8 cellular contexts compared by ENCODE assay signal in the genomic region with DNA sequence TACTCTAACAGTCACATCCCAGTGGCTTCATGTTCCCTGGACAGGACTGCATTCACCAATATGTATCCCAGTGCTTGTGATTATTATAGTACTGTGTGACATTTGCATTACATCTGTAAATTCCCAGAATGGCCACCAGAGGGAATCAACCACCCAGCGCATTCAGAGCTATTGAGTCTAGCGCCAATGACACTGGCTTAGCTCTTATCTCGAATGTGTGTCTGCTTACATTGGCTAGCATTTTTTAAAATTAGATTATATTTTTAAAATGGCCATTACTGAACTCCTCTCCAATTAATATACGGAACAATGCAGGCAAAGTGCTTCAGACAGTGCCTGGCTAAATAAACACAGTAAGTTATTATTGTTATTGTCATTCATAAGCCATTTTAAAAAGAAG. TPM values are rescaled to one million over a fixed set of nuclear protein-coding genes. Genes with fewer than 3 reads are reported as not detected.
DNase-seq lines count a peak whose midpoint lies in the region; ATAC-seq and TF ChIP-seq lines count a peak whose summit lies in the region.

No MANE protein-coding gene starts in this region.

- no peaks in the 10 kb centered on the region for H3K9me3 Mint-ChIP-seq in CD8-positive, alpha-beta T cell
- no peaks in the 10 kb centered on the region for H3K9me3 Mint-ChIP-seq in T-helper 2 cell treated with Interferon-gamma antibody and Interleukin-4, amounts not matched to agents 5 μg/mL and 100 μg/mL, for 36 hours

- H3K36me3 ChIP-seq in CD8-positive, alpha-beta T cell (ENCODE audit: insufficient read depth, low read length): no peaks in the 10 kb centered on the region
- no peaks in the 10 kb centered on the region for H3K36me3 ChIP-seq in neuron (ENCODE audit: insufficient read depth, low read length)

- peak; percentile 88 for ATAC-seq in CD8-positive, alpha-beta T cell
- ATAC-seq in GM19023 (IDR thresholded peaks at IDR 0.05; ENCODE audit: unreplicated experiment): peak; percentile 83
- ATAC-seq in HG03354 (IDR thresholded peaks at IDR 0.05; ENCODE audit: poor library complexity, severe bottlenecking, unreplicated experiment): peak; percentile 87

- no peak overlapping the region for H3K27ac Mint-ChIP-seq in CD8-positive, alpha-beta T cell
- H3K27ac Mint-ChIP-seq in T-helper 2 cell treated with Interferon-gamma antibody and Interleukin-4, amounts not matched to agents 5 μg/mL and 100 μg/mL, for 36 hours: no peak overlapping the region

- CTCF ChIA-PET in CD8-positive, alpha-beta T cell (lab: Charles Lee): interaction anchor here (0.6 to 10.9 kb wide), 48 partner anchors 9 to 999 kb away, joined by 3 to 244 read pairs (median 4); a partner anchor contains a TSS

- H3K4me1 Mint-ChIP-seq in CD8-positive, alpha-beta T cell (ENCODE audit: low read depth): peaks cover 15% of the 10 kb centered on the region
- H3K4me1 Mint-ChIP-seq in T-helper 2 cell treated with Interferon-gamma antibody and Interleukin-4, amounts not matched to agents 5 μg/mL and 100 μg/mL, for 36 hours (ENCODE audit: low read depth): peaks cover 4% of the 10 kb centered on the region

- no peak overlapping the region for H3K27ac ChIP-seq in CD8-positive, alpha-beta T cell (ENCODE audit: low read depth, low read length)

- intact Hi-C loops in CD8-positive, alpha-beta T cell (cut with DNase I, micrococcal nuclease): loop anchor here (1.0 to 10.0 kb wide), 6 partner anchors 184 to 1143 kb away; no protein-coding TSS in a partner anchor

- no peaks in the 10 kb centered on the region for H3K27me3 ChIP-seq in CD8-positive, alpha-beta T cell (ENCODE audit: insufficient read depth, low read length)
- H3K27me3 ChIP-seq in neuron (ENCODE audit: insufficient read depth, low read length): no peaks in the 10 kb centered on the region

- peak; percentile 74 for TF ChIP-seq CTCF in CD8-positive, alpha-beta T cell (IDR thresholded peaks at IDR 0.05)
- TF ChIP-seq CTCF in fibroblast of pulmonary artery (IDR thresholded peaks at IDR 0.05; ENCODE audit: low read length, missing control alignments): peak; percentile 93

- H3K4me3 ChIP-seq in CD8-positive, alpha-beta T cell (ENCODE audit: low read depth, low read length): no peak overlapping the region
- H3K4me3 ChIP-seq in fibroblast of pulmonary artery (replicated peaks; ENCODE audit: low read depth, low read length) (no peak overlapping the region), neuron (ENCODE audit: low read length) (no peak overlapping the region)

- H3K4me1 ChIP-seq in CD8-positive, alpha-beta T cell (ENCODE audit: insufficient read depth, low read length): peaks cover 6% of the 10 kb centered on the region
- H3K4me1 ChIP-seq in neuron (ENCODE audit: insufficient read depth, low read length): peaks cover 7% of the 10 kb centered on the region

- POLR2A ChIA-PET in CD8-positive, alpha-beta T cell (lab: Charles Lee): no interaction called here

- no peaks in the 10 kb centered on the region for H3K36me3 Mint-ChIP-seq in CD8-positive, alpha-beta T cell
- H3K36me3 Mint-ChIP-seq in T-helper 2 cell treated with Interferon-gamma antibody and Interleukin-4, amounts not matched to agents 5 μg/mL and 100 μg/mL, for 36 hours (ENCODE audit: low read depth): no peaks in the 10 kb centered on the region

- H3K9me3 ChIP-seq in CD8-positive, alpha-beta T cell (ENCODE audit: low read length): no peaks in the 10 kb centered on the region
- no peaks in the 10 kb centered on the region for H3K9me3 ChIP-seq in neuron (ENCODE audit: low read length)

- DNase-seq in CD8-positive, alpha-beta T cell: peak in 6 of 7 experiments; percentile 5 to 51 (median 24)
- DNase-seq in NCI-H2196 treated with DMSO at 0.1 percent for 48 hours (lab: John Stamatoyannopoulos, UW; ENCODE audit: unreplicated experiment): peak; percentile 30
- DNase-seq in activated CD4-positive, alpha-beta T cell treated with anti-CD3 and anti-CD28 coated beads, Interleukin-2, amount 50 U/mL, for 1 hour: peak; percentile 11
- peak; percentile 79 for DNase-seq in fibroblast of pulmonary artery (ENCODE audit: low read depth)
- DNase-seq in T-helper 2 cell treated with Interferon-gamma antibody and Interleukin-4, amounts not matched to agents 5 μg/mL and 100 μg/mL, for 36 hours (ENCODE audit: low spot score): no peak

- H2AFZ ChIP-seq in neuron (ENCODE audit: low read depth, low read length): peak overlapping the region; percentile 39

- H3K27me3 Mint-ChIP-seq in CD8-positive, alpha-beta T cell (ENCODE audit: low read depth): no peaks in the 10 kb centered on the region
- H3K27me3 Mint-ChIP-seq in T-helper 2 cell treated with Interferon-gamma antibody and Interleukin-4, amounts not matched to agents 5 μg/mL and 100 μg/mL, for 36 hours (ENCODE audit: low read depth): peaks cover 29% of the 10 kb centered on the region

- no peak overlapping the region for H3K4me3 Mint-ChIP-seq in CD8-positive, alpha-beta T cell
- H3K4me3 Mint-ChIP-seq in T-helper 2 cell treated with Interferon-gamma antibody and Interleukin-4, amounts not matched to agents 5 μg/mL and 100 μg/mL, for 36 hours: no peak overlapping the region

RNA-seq across cellular contexts. Expression of a gene that starts 36.3 kb away (rescaled TPM):
- not detected for total RNA-seq in CD8-positive, alpha-beta T cell
